Comparison of ENCODE assay signal across 9 cellular contexts in the genomic region with DNA sequence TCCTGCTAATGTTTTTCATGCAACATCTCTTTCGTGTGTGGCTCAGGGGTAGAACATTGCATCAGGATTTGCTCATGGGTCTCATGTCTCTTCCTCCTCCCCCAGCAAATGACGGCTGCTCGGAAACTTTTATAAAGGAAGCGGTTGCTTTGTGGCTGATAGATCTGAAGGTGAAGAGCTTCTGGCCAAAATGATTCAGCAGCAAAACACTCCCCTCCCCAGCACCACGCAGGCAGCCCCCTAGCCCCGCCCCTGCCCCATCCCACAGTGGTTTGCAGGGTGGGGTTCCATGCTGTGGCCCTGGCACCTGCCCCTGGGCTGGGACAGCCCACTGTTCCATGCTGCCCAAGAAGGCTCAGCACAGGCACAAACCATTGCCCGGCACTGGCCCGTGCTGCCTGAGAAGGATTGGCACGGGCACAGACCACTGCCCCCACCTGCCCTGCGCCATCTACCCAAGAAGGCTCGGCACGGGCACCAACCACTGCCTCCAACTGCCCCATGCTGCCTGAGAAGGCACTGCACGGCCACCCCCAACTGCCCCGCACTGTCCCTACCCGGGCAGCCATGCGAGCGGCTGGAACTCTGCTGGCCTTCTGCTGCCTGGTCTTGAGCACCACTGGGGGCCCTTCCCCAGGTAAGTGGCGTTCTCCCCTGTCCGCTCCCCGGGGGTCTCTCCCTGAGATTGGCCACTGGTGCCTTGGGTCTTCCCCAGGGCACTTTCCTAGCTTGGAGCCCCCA. TPM values are rescaled to one million over a fixed set of nuclear protein-coding genes. Genes with fewer than 3 reads are reported as not detected.
DNase-seq lines count a peak whose midpoint lies in the region; ATAC-seq, FAIRE-seq and TF ChIP-seq lines count a peak whose summit lies in the region.
"Had no signal": no experiment of that assay in that cellular context is flagged by ENCODE, and none has a peak within 500 bp of the region (broad histone marks: within the 10 kb centered on the region; RNA-seq: fewer than 3 reads in every experiment).

A gene with protein sequence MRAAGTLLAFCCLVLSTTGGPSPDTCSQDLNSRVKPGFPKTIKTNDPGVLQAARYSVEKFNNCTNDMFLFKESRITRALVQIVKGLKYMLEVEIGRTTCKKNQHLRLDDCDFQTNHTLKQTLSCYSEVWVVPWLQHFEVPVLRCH (plus strand): TSS at position 331 of the 741 bp plus-strand sequence. CDS start 237 bp downstream, at position 568.

- H3K4me1 Mint-ChIP-seq in endodermal cell = no peaks in the 10 kb centered on the region

- TF ChIP-seq CTCF in endodermal cell (conservative IDR thresholded peaks at IDR 0.05) = no peak

- no peak within 1 kb of the TSS for H3K4me3 Mint-ChIP-seq in endodermal cell
- H3K4me3 Mint-ChIP-seq: B cell had no signal

- no peak within 1 kb of the TSS for H3K9ac ChIP-seq in endodermal cell (ENCODE audit: extremely low read depth, low read length, poor library complexity, severe bottlenecking)

- H3K36me3 ChIP-seq in endodermal cell (ENCODE audit: control insufficient read depth, insufficient read depth, low read length) = no peaks in the 10 kb centered on the region

- H3K27ac Mint-ChIP-seq in endodermal cell = no peak within 1 kb of the TSS
- H3K27ac Mint-ChIP-seq: B cell had no signal

- no peaks in the 10 kb centered on the region for H3K9me3 ChIP-seq in endodermal cell (ENCODE audit: control insufficient read depth, low read length)

- WGBS in endodermal cell (ENCODE audit: insufficient coverage in 1 of 2, insufficient read length in 1 of 2), 2 experiments = 86 to 88% methylated on average over 11 to 20 of the region's 20 CpGs

- DNase-seq in AML-193 (lab: John Stamatoyannopoulos, UW) (peak; percentile 88 to 92), endodermal cell (peak; percentile 22), frontal cortex (ENCODE audit: low spot score in 2 of 2) (no peak), OCI-M2 (lab: John Stamatoyannopoulos, UW; ENCODE audit: unreplicated experiment) (no peak), DMS153 (lab: John Stamatoyannopoulos, UW) (no peak)
- peak; percentile 86 for DNase-seq in activated CD4-positive, alpha-beta T cell treated with anti-CD3 and anti-CD28 coated beads for 48 hours
- DNase-seq in stimulated activated CD4-positive, alpha-beta T cell treated with anti-CD3 and anti-CD28 coated beads, Interleukin-4, amount 100 ng/mL, for 4 hours = peak; percentile 73 to 87

- no peaks in the 10 kb centered on the region for H3K4me1 ChIP-seq in endodermal cell (ENCODE audit: control insufficient read depth, insufficient read depth, low read length)

- H3K36me3 Mint-ChIP-seq in endodermal cell (ENCODE audit: low read depth) = no peaks in the 10 kb centered on the region

- peak; percentile 72 for ATAC-seq in HG03442 (IDR thresholded peaks at IDR 0.05; ENCODE audit: unreplicated experiment)

- H3K27me3 Mint-ChIP-seq in endodermal cell (ENCODE audit: insufficient read depth) = peaks cover 25% of the 10 kb centered on the region

- no peak within 1 kb of the TSS for H3K4me3 ChIP-seq in endodermal cell (ENCODE audit: low read length)

- peaks cover 22% of the 10 kb centered on the region for H3K9me3 Mint-ChIP-seq in endodermal cell

- no peak for FAIRE-seq in frontal cortex (lab: Jason Lieb, UNC)

- H3K27ac ChIP-seq in endodermal cell (ENCODE audit: low read depth, low read length) = no peak within 1 kb of the TSS

- no peaks in the 10 kb centered on the region for H3K27me3 ChIP-seq in endodermal cell (ENCODE audit: control insufficient read depth, insufficient read depth, low read length, poor library complexity, severe bottlenecking)

RNA-seq across cellular contexts. Expression of the gene that starts here (rescaled TPM):
- not detected for total RNA-seq in endodermal cell
- polyA plus RNA-seq in endodermal cell (2013, experiment 1 of 2) = not detected
- not detected for polyA plus RNA-seq in endodermal cell (2013, experiment 2 of 2)
- total RNA-seq in frontal cortex = not detected

Comparison
In these comparisons a context has a peak if more than half of its experiments do, and no peak if none do; other contexts are left out.
1. Peak in DNase-seq in endodermal cell; RNA of the gene not detected or under 1 TPM.
2. DNase-seq: peak in AML-193 (2 of 2), activated CD4-positive, alpha-beta T cell treated with anti-CD3 and anti-CD28 coated beads for 48 hours (single experiment) and stimulated activated CD4-positive, alpha-beta T cell treated with anti-CD3 and anti-CD28 coated beads, Interleukin-4, amount 100 ng/mL, for 4 hours (2 of 2); none in frontal cortex (0 of 2), OCI-M2 (single experiment) and DMS153 (single experiment).